31 cellular contexts compared by ENCODE assay signal in genomic region chr1:56833088-56833487, GRCh38. TPM values are rescaled to one million over a fixed set of nuclear protein-coding genes. Genes with fewer than 3 reads are reported as not detected.
A peak's percentile ranks its signal among the peaks of the same experiment; 100 is the strongest.
DNase-seq lines count a peak whose midpoint lies in the region; TF ChIP-seq lines count a peak whose summit lies in the region.
"Had no signal": no experiment of that assay in that cellular context is flagged by ENCODE, and none has a peak within 500 bp of the region (broad histone marks: within the 10 kb centered on the region; RNA-seq: fewer than 3 reads in every experiment).

No MANE protein-coding gene starts in this region.

- no peak overlapping the region for H4K91ac ChIP-seq in mesenchymal stem cell (ENCODE audit: low read length)

- no peaks in the 10 kb centered on the region for H3K79me1 ChIP-seq in mesenchymal stem cell (replicated peaks; ENCODE audit: low read length, poor library complexity, severe bottlenecking)

- BruUV-seq in Calu3 (replicated peaks; lab: Mats Ljungman, UMichigan): no TSS peak

- no peak for TF ChIP-seq POLR2A in esophagus muscularis mucosa (IDR thresholded peaks at IDR 0.05; ENCODE audit: low read depth)

- no peak overlapping the region for H2BK5ac ChIP-seq in mesenchymal stem cell (ENCODE audit: low read depth, low read length, poor library complexity, severe bottlenecking)

- H3K9ac ChIP-seq in mesenchymal stem cell (ENCODE audit: low read length): peak overlapping the region; percentile 83
- H3K9ac ChIP-seq: KMS-11 had no signal

- H3K4me3 ChIP-seq in AG04450 (ENCODE audit: low read depth, low read length) (no peak overlapping the region), SJSA1 (no peak overlapping the region), esophagus muscularis mucosa (no peak overlapping the region), mesenchymal stem cell (ENCODE audit: insufficient read depth in 1 of 2, low read depth in 1 of 2, low read length in 2 of 2) (no peak overlapping the region), ascending aorta (no peak overlapping the region), HAP-1 (no peak overlapping the region), H7 (ENCODE audit: insufficient read depth, low read depth, low read length) (no peak overlapping the region)
- H3K4me3 ChIP-seq: cardiac muscle cell, psoas muscle, tibial artery, vagina had no signal

- H3K23ac ChIP-seq in mesenchymal stem cell (ENCODE audit: low read length in 2 of 2): no peak overlapping the region

- TF ChIP-seq CTCF in AG04450 (IDR thresholded peaks at IDR 0.05; ENCODE audit: low read depth, low read length) (no peak), esophagus muscularis mucosa (IDR thresholded peaks at IDR 0.05) (no peak), Calu3 (IDR thresholded peaks at IDR 0.05; ENCODE audit: unreplicated experiment) (no peak), ascending aorta (IDR thresholded peaks at IDR 0.05) (no peak)

- H2AK5ac ChIP-seq in mesenchymal stem cell (ENCODE audit: low read length, severe bottlenecking): no peak overlapping the region

- peak overlapping the region; percentile 80 for H3K27ac ChIP-seq in AG04450 (ENCODE audit: low read depth, low read length)
- H3K27ac ChIP-seq in SJSA1: peak overlapping the region; percentile 72
- H3K27ac ChIP-seq in esophagus muscularis mucosa (replicated peaks in 1 of 4): peak overlapping the region; percentile 31 to 57 (median 38)
- H3K27ac ChIP-seq in mesenchymal stem cell (ENCODE audit: low read length, poor library complexity, severe bottlenecking): no peak overlapping the region
- H3K27ac ChIP-seq in ascending aorta: peak overlapping the region in 1 of 2 donors; percentile 63
- H3K27ac ChIP-seq: cardiac muscle cell, HL-60, KMS-11, psoas muscle, tibial artery, vagina had no signal

- H3K4me1 Mint-ChIP-seq in Calu3 (ENCODE audit: low read depth, unreplicated experiment): no peaks in the 10 kb centered on the region
- H3K4me1 Mint-ChIP-seq: activated naive CD4-positive, alpha-beta T cell treated with anti-CD3 and anti-CD28 coated beads, Interleukin-2, amount 10 ng/mL, durations not matched to agents 7 days and 5 days had no signal

- H4K8ac ChIP-seq in mesenchymal stem cell (ENCODE audit: low read length): no peak overlapping the region

- H3K4me1 ChIP-seq in SJSA1 (replicated peaks) (peaks cover 23% of the 10 kb centered on the region), esophagus muscularis mucosa (peaks cover 0 to 10% (median 7%) of the 10 kb centered on the region in 4 donors), mesenchymal stem cell (ENCODE audit: control insufficient read depth, insufficient read depth, low read depth, low read length) (peaks cover 5% of the 10 kb centered on the region), ascending aorta (no peaks in the 10 kb centered on the region), HAP-1 (no peaks in the 10 kb centered on the region)
- H3K4me1 ChIP-seq: psoas muscle, vagina had no signal

- H3K9me3 ChIP-seq in AG04450 (ENCODE audit: control insufficient read depth, insufficient read depth, low read length) (no peaks in the 10 kb centered on the region), SJSA1 (replicated peaks) (no peaks in the 10 kb centered on the region), esophagus muscularis mucosa (no peaks in the 10 kb centered on the region), mesenchymal stem cell (ENCODE audit: control insufficient read depth, low read length) (no peaks in the 10 kb centered on the region), ascending aorta (no peaks in the 10 kb centered on the region), HAP-1 (no peaks in the 10 kb centered on the region)
- H3K9me3 ChIP-seq: psoas muscle, tibial artery, vagina had no signal

- 91% methylated on average over 4 of the region's 4 CpGs for WGBS in esophagus muscularis mucosa
- 99% methylated on average over 4 of the region's 4 CpGs for WGBS in mesenchymal stem cell

- H2AFZ ChIP-seq in mesenchymal stem cell (ENCODE audit: low read depth, low read length): no peak overlapping the region

- intact Hi-C loops in esophagus muscularis mucosa (cut with DNase I) (loop anchor here (5.0 kb wide), 1 partner anchor 1329 kb away; no protein-coding TSS in a partner anchor), Calu3 (cut with micrococcal nuclease; ENCODE audit: unreplicated experiment) (loop anchor here (2.0 to 10.0 kb wide), 3 partner anchors 136 to 1329 kb away; no protein-coding TSS in a partner anchor), ascending aorta (cut with DNase I) (loop anchor here (10.0 kb wide), 1 partner anchor 1332 kb away; no protein-coding TSS in a partner anchor)

- H3K4ac ChIP-seq in mesenchymal stem cell (ENCODE audit: low read depth in 1 of 2, low read length in 2 of 2): no peak overlapping the region

- no peak for DNase-seq in AG04450 (ENCODE audit: low read depth, low spot score)
- DNase-seq in SJSA1 (ENCODE audit: low read depth in 1 of 2, low spot score in 2 of 2): peak in 1 of 2 experiments; percentile 14
- no peak for DNase-seq in esophagus muscularis mucosa (ENCODE audit: extremely low spot score)
- DNase-seq in mesenchymal stem cell: peak; percentile 8
- no peak for DNase-seq in Calu3
- no peak for DNase-seq in ascending aorta (ENCODE audit: low spot score in 2 of 2)
- DNase-seq in HAP-1 (ENCODE audit: low spot score in 2 of 2): no peak
- no peak for DNase-seq in H7
- DNase-seq: activated CD4-positive, alpha-beta T cell treated with anti-CD3 and anti-CD28 coated beads for 4 hours; activated CD8-positive, alpha-beta T cell treated with anti-CD3 and anti-CD28 coated beads, Interleukin-2, amount 10 ng/mL, durations not matched to agents 7 days and 5 days; activated naive CD4-positive, alpha-beta T cell treated with anti-CD3 and anti-CD28 coated beads, Interleukin-2, amount 10 ng/mL, durations not matched to agents 7 days and 5 days; DMS153; endodermal cell; H9; left cardiac atrium; MM.1S; NCI-H1105 treated with DMSO at 0.1 percent for 48 hours; NCI-H1930; NCI-H2171 treated with DMSO at 0.1 percent for 48 hours; NCI-H510A; psoas muscle; Right ventricle myocardium superior; stimulated activated CD4-positive, alpha-beta T cell treated with anti-CD3 and anti-CD28 coated beads, Interleukin-4, amount 100 ng/mL, for 4 hours; T-helper 9 cell; tibial artery had no signal

- H3K27ac Mint-ChIP-seq in Calu3 (ENCODE audit: unreplicated experiment): no peak overlapping the region
- H3K27ac Mint-ChIP-seq: activated CD8-positive, alpha-beta T cell treated with anti-CD3 and anti-CD28 coated beads, Interleukin-2, amount 10 ng/mL, durations not matched to agents 7 days and 5 days; activated naive CD4-positive, alpha-beta T cell treated with anti-CD3 and anti-CD28 coated beads, Interleukin-2, amount 10 ng/mL, durations not matched to agents 7 days and 5 days; endodermal cell; H9; memory B cell had no signal

- POLR2A ChIA-PET in AG04450 (lab: Yijun Ruan, JAX): no interaction called here

- CTCF ChIA-PET in AG04450 (lab: Charles Lee): interaction anchor here (0.6 to 4.0 kb wide), 13 partner anchors 8 to 1213 kb away, joined by 3 to 43 read pairs (median 5); partner anchors contain the start of gene C8B
- CTCF ChIA-PET in Calu3 (lab: Charles Lee): no interaction called here

- in situ Hi-C loops in HAP-1 (cut with MboI; ENCODE audit: low sequenced_read_pairs): loop anchor here (25.0 kb wide), 1 partner anchor 1179 kb away; no protein-coding TSS in a partner anchor

- no peaks in the 10 kb centered on the region for H3K36me3 Mint-ChIP-seq in Calu3 (ENCODE audit: insufficient read depth, unreplicated experiment)
- H3K36me3 Mint-ChIP-seq: activated naive CD4-positive, alpha-beta T cell treated with anti-CD3 and anti-CD28 coated beads, Interleukin-2, amount 10 ng/mL, durations not matched to agents 7 days and 5 days; memory B cell had no signal

- H3K18ac ChIP-seq in mesenchymal stem cell (ENCODE audit: low read depth in 1 of 2, low read length in 2 of 2): no peak overlapping the region

- peaks cover 38% of the 10 kb centered on the region for H3K27me3 Mint-ChIP-seq in Calu3 (ENCODE audit: unreplicated experiment)
- H3K27me3 Mint-ChIP-seq: activated naive CD4-positive, alpha-beta T cell treated with anti-CD3 and anti-CD28 coated beads, Interleukin-2, amount 10 ng/mL, durations not matched to agents 7 days and 5 days had no signal

- no peaks in the 10 kb centered on the region for H3K9me3 Mint-ChIP-seq in Calu3 (ENCODE audit: low read depth, unreplicated experiment)
- H3K9me3 Mint-ChIP-seq: activated naive CD4-positive, alpha-beta T cell treated with anti-CD3 and anti-CD28 coated beads, Interleukin-2, amount 10 ng/mL, durations not matched to agents 7 days and 5 days; H9; memory B cell had no signal

- H2BK15ac ChIP-seq in mesenchymal stem cell (ENCODE audit: low read depth, poor library complexity, severe bottlenecking): no peak overlapping the region

- TF ChIP-seq EP300 in esophagus muscularis mucosa (IDR thresholded peaks at IDR 0.05): no peak

- H2BK12ac ChIP-seq in mesenchymal stem cell (ENCODE audit: low read length in 2 of 2): peak overlapping the region; percentile 81 to 83

- no peak overlapping the region for H3K4me2 ChIP-seq in mesenchymal stem cell (ENCODE audit: low read length, poor library complexity, severe bottlenecking)
- H3K4me2 ChIP-seq: KMS-11 had no signal

- H3K27me3 ChIP-seq in AG04450 (ENCODE audit: control insufficient read depth, insufficient read depth, low read length) (no peaks in the 10 kb centered on the region), SJSA1 (replicated peaks) (no peaks in the 10 kb centered on the region), esophagus muscularis mucosa (peaks cover 0 to 8% (median 0%) of the 10 kb centered on the region in 4 donors), mesenchymal stem cell (ENCODE audit: control insufficient read depth in 1 of 2, insufficient read depth in 1 of 2, low read length in 2 of 2) (peaks cover 0 to 10% of the 10 kb centered on the region in 2 experiments), ascending aorta (no peaks in the 10 kb centered on the region), HAP-1 (ENCODE audit: low read depth) (no peaks in the 10 kb centered on the region), H7 (ENCODE audit: control insufficient read depth, insufficient read depth, low read length) (no peaks in the 10 kb centered on the region)
- H3K27me3 ChIP-seq: cardiac muscle cell, vagina had no signal

- no peak overlapping the region for H2BK120ac ChIP-seq in mesenchymal stem cell (ENCODE audit: low read depth, low read length)

- H3K4me3 Mint-ChIP-seq in Calu3 (ENCODE audit: low read depth, unreplicated experiment): no peak overlapping the region
- H3K4me3 Mint-ChIP-seq: activated CD8-positive, alpha-beta T cell treated with anti-CD3 and anti-CD28 coated beads, Interleukin-2, amount 10 ng/mL, durations not matched to agents 7 days and 5 days; activated naive CD4-positive, alpha-beta T cell treated with anti-CD3 and anti-CD28 coated beads, Interleukin-2, amount 10 ng/mL, durations not matched to agents 7 days and 5 days; endodermal cell; H9; memory B cell had no signal

- H3K36me3 ChIP-seq in SJSA1 (no peaks in the 10 kb centered on the region), esophagus muscularis mucosa (no peaks in the 10 kb centered on the region), mesenchymal stem cell (ENCODE audit: control insufficient read depth in 1 of 2, insufficient read depth in 2 of 2, low read depth in 1 of 2, low read length in 2 of 2) (no peaks in the 10 kb centered on the region), ascending aorta (no peaks in the 10 kb centered on the region), HAP-1 (replicated peaks) (no peaks in the 10 kb centered on the region), H7 (replicated peaks; ENCODE audit: control insufficient read depth, insufficient read depth, low read length) (no peaks in the 10 kb centered on the region)
- H3K36me3 ChIP-seq: cardiac muscle cell, tibial artery, vagina had no signal

- no peak overlapping the region for H3K14ac ChIP-seq in mesenchymal stem cell (ENCODE audit: low read length in 2 of 2)

RNA-seq across cellular contexts. Expression of gene FYB2, which starts 13.9 kb away (rescaled TPM):
- polyA plus RNA-seq in AG04450 (2011; rRNA removed): not detected in 2 replicates
- not detected in 2 replicates for polyA minus RNA-seq in AG04450 (2011; rRNA and poly(A)+ RNA removed)
- total RNA-seq in SJSA1 (2014; rRNA removed; shearing (Covaris generic)): 0.58 TPM in 1 of 2 replicates, not detected in the other
- total RNA-seq in esophagus muscularis mucosa: not detected
- polyA plus RNA-seq in mesenchymal stem cell (2013, experiment 1 of 2): 0.03 TPM
- 0.04 TPM for polyA plus RNA-seq in mesenchymal stem cell (2013, experiment 2 of 2)
- total RNA-seq in Calu3 (2022): not detected in 2 replicates
- not detected for total RNA-seq in ascending aorta
- total RNA-seq in H7 (2014; rRNA removed; shearing (Covaris generic)): not detected in 2 replicates
- total RNA-seq: activated CD8-positive, alpha-beta T cell treated with anti-CD3 and anti-CD28 coated beads, Interleukin-2, amount 10 ng/mL, durations not matched to agents 7 days and 5 days; vagina had no signal
- polyA plus RNA-seq: BJ had no signal

RNA-seq across cellular contexts. Expression of gene C8A, which starts 21.5 kb away (rescaled TPM):
- polyA plus RNA-seq in AG04450 (2011; rRNA removed): not detected in 2 replicates
- not detected in 2 replicates for polyA minus RNA-seq in AG04450 (2011; rRNA and poly(A)+ RNA removed)
- not detected in 2 replicates for total RNA-seq in SJSA1 (2014; rRNA removed; shearing (Covaris generic))
- total RNA-seq in esophagus muscularis mucosa (not detected), Calu3 (2022) (not detected in 2 replicates), ascending aorta (0.21 TPM)
- not detected for polyA plus RNA-seq in mesenchymal stem cell (2013, experiment 1 of 2)
- not detected for polyA plus RNA-seq in mesenchymal stem cell (2013, experiment 2 of 2)
- not detected in 2 replicates for total RNA-seq in H7 (2014; rRNA removed; shearing (Covaris generic))
- total RNA-seq: activated CD8-positive, alpha-beta T cell treated with anti-CD3 and anti-CD28 coated beads, Interleukin-2, amount 10 ng/mL, durations not matched to agents 7 days and 5 days; cardiac muscle cell; endodermal cell; H9; left cardiac atrium; psoas muscle; Right ventricle myocardium superior; vagina had no signal
- polyA plus RNA-seq: BJ, cardiac muscle cell, psoas muscle had no signal
